ENCODE assay signal across 1 cellular context in the genomic region with DNA sequence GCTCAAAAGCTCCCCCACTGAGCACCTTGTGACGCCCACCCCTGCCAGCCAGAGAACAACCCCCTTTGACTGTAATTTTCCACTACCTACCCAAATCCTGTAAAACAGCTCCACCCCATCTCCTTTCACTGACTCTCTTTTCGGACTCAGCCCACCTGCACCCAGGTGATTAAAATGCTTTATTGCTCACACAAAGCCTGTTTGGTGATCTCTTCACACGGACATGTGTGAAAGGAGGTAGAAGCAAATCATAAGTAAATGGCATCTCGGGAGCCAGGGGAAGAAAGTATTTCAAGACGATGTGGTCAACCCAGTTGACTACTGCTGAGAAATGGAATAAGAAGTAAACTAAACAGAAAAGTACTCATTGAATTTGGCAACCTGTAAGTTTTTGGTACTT.
TF ChIP-seq lines count a peak whose summit lies in the region.

No MANE protein-coding gene starts in this region.

TF ChIP-seq in GM23338, 12 proteins besides CTCF, POLR2A, EP300 and RAD21:
- no peak for TF ChIP-seq NANOG (IDR thresholded peaks at IDR 0.05; ENCODE audit: borderline replicate concordance)
- no peak for TF ChIP-seq EZH2 (IDR thresholded peaks at IDR 0.05; ENCODE audit: low read depth, unreplicated experiment)
- no peak for TF ChIP-seq ZNF114 (CRISPR knock-in tag; IDR thresholded peaks at IDR 0.05)
- TF ChIP-seq ZNF331 (CRISPR knock-in tag; IDR thresholded peaks at IDR 0.05; ENCODE audit: low read depth): no peak
- no peak for TF ChIP-seq STAT1 (IDR thresholded peaks at IDR 0.05; ENCODE audit: unreplicated experiment)
